ENCODE assay signal across 8 cellular contexts in the genomic region with DNA sequence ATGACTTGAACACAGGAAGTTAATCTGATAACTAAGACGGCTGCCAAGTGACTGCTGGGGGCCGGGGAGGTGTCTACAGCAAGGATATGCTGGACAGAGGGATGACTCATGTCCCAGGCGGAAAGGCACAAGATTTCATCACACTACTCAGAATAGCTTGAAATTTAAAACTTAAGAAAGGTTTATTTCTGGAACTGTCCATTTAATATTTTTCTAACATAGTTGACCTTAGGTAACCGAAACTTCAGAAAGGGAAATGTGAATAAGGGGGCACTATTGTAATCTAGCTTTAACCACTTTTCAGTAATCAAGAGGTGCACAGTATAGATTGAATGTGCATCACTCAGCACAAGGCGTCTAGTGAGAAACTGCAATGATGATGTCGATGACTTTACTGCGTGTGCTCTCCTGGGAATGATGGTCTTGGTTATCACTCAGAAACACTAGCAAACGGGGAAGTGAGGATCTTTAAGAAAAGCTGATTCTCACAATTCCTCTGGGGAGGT.
DNase-seq lines count a peak whose midpoint lies in the region; ATAC-seq, FAIRE-seq and TF ChIP-seq lines count a peak whose summit lies in the region.

No MANE protein-coding gene starts in this region.

- no peak overlapping the region for H3K27ac ChIP-seq in pancreas

- H3K9me3 ChIP-seq in pancreas = no peaks in the 10 kb centered on the region

- H3K4me1 ChIP-seq in pancreas = no peaks in the 10 kb centered on the region

- 71 to 77% methylated on average over 8 of the region's 8 CpGs for WGBS in pancreas, 2 donors

- FAIRE-seq in pancreas (lab: Jason Lieb, UNC) = no peak

- ATAC-seq in pancreas = peak in 3 of 4 donors; percentile 54 to 82 (median 69)
- no peak for ATAC-seq in HG02884 (IDR thresholded peaks at IDR 0.05; ENCODE audit: unreplicated experiment)

- peak; percentile 91 for DNase-seq in Daoy (ENCODE audit: low read depth)
- DNase-seq in RKO (ENCODE audit: low spot score) = peak; percentile 17
- peak; percentile 93 for DNase-seq in fibroblast of mammary gland (ENCODE audit: low read depth)
- DNase-seq in pancreas = peak in 1 of 6 donors; percentile 11
- no peak for DNase-seq in stimulated activated CD4-positive, alpha-beta T cell treated with anti-CD3 and anti-CD28 coated beads, Interleukin-2, amount 100 ng/mL, for 48 hours
- DNase-seq in NCI-H748 treated with DMSO at 0.1 percent for 48 hours (lab: John Stamatoyannopoulos, UW) = no peak
- DNase-seq in NCI-H1694 treated with DMSO at 0.1 percent for 48 hours (lab: John Stamatoyannopoulos, UW) = no peak

- H3K4me3 ChIP-seq in fibroblast of mammary gland (ENCODE audit: control insufficient read depth, low read depth, low read length) (no peak overlapping the region), pancreas (no peak overlapping the region)

- no peaks in the 10 kb centered on the region for H3K36me3 ChIP-seq in pancreas

- no peaks in the 10 kb centered on the region for H3K27me3 ChIP-seq in pancreas

- intact Hi-C loops in pancreas (cut with DNase I) = no loop called here

- TF ChIP-seq CTCF in fibroblast of mammary gland (conservative IDR thresholded peaks at IDR 0.05; ENCODE audit: control insufficient read depth, insufficient read depth, low read depth, low read length) (no peak), pancreas (IDR thresholded peaks at IDR 0.05) (no peak)

Comparison
In these comparisons a context has a peak if more than half of its experiments do, and no peak if none do; other contexts are left out.
1. DNase-seq: peak in Daoy (single experiment), RKO (single experiment) and fibroblast of mammary gland (single experiment); none in stimulated activated CD4-positive, alpha-beta T cell treated with anti-CD3 and anti-CD28 coated beads, Interleukin-2, amount 100 ng/mL, for 48 hours (0 of 2), NCI-H748 treated with DMSO at 0.1 percent for 48 hours (single experiment) and NCI-H1694 treated with DMSO at 0.1 percent for 48 hours (single experiment).